ENCODE assay signal across 8 cellular contexts in the genomic region with DNA sequence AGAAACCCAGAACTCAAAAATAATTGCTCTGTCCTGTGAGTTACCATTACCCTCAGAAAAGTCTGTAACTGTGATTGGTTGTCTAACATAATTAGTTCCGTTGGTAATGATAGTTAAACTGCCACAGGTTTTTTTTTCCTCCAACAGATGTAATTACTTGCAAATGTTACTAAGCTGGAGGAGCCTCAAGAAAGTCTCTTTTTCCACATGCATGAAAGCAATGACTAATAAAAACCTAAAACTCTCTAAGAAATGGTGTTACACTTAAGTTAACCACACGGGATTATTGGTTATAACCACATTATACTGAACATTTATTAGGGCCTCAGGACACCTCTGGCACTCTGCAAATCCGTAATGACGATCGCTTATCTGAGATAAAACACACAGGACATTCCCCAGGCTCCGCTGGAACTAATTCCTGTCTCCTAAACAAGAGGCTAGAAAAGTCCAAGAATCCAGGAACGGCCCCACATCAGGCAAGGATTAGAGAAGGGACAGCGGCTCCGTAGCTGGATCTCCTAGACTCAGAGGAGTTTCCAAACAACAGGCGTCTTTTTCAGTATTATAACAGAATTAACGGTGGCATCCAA. TPM values are rescaled to one million over a fixed set of nuclear protein-coding genes. Genes with fewer than 3 reads are reported as not detected.
DNase-seq lines count a peak whose midpoint lies in the region; ATAC-seq lines count a peak whose summit lies in the region.

No MANE protein-coding gene starts in this region.

- H3K27me3 ChIP-seq in BLaER1, result no peaks in the 10 kb centered on the region
- H3K27me3 ChIP-seq in H7 (ENCODE audit: control insufficient read depth, insufficient read depth, low read length), result no peaks in the 10 kb centered on the region
- no peaks in the 10 kb centered on the region for H3K27me3 ChIP-seq in muscle layer of colon (ENCODE audit: control insufficient read depth in 1 of 2, insufficient read depth in 2 of 2, low read length in 2 of 2)

- no peaks in the 10 kb centered on the region for H4K20me1 ChIP-seq in BLaER1

- POLR2A ChIA-PET in T-cell (lab: Charles Lee), result no interaction called here

- peaks cover 20 to 28% (median 27%) of the 10 kb centered on the region in 3 donors for H3K4me1 Mint-ChIP-seq in T-cell

- H3K4me3 ChIP-seq in BLaER1 (peak overlapping the region; percentile 88), H7 (ENCODE audit: insufficient read depth, low read depth, low read length) (peak overlapping the region; percentile 91), muscle layer of colon (ENCODE audit: low read depth in 1 of 2, low read length in 2 of 2) (peak overlapping the region; percentile 86 to 90)

- peak overlapping the region; percentile 68 for H3K27ac ChIP-seq in BLaER1
- H3K27ac ChIP-seq in epithelial cell of prostate, result peak overlapping the region; percentile 72
- peak overlapping the region; percentile 82 for H3K27ac ChIP-seq in muscle layer of colon (ENCODE audit: low read depth, low read length)

- H3K27ac Mint-ChIP-seq in T-cell, result peak overlapping the region in 1 of 2 donors; percentile 84

- peaks cover 38% of the 10 kb centered on the region for H3K36me3 Mint-ChIP-seq in T-cell

- H3K9ac ChIP-seq in BLaER1, result peak overlapping the region; percentile 81
- H3K9ac ChIP-seq in muscle layer of colon (ENCODE audit: low read length), result peak overlapping the region; percentile 87

- H3K4me1 ChIP-seq in BLaER1 (peaks cover 16% of the 10 kb centered on the region), muscle layer of colon (ENCODE audit: insufficient read depth, low read length) (peaks cover 6% of the 10 kb centered on the region)

- peaks cover 0 to 2% of the 10 kb centered on the region in 2 donors for H3K27me3 Mint-ChIP-seq in T-cell

- peak overlapping the region; percentile 95 for H3K4me2 ChIP-seq in BLaER1

- H3K36me3 ChIP-seq in BLaER1 (peaks cover 29% of the 10 kb centered on the region), H7 (replicated peaks; ENCODE audit: control insufficient read depth, insufficient read depth, low read length) (peaks cover 2% of the 10 kb centered on the region), muscle layer of colon (ENCODE audit: insufficient read depth, low read length) (peaks cover 28% of the 10 kb centered on the region)

- peak; percentile 20 for DNase-seq in H7
- no peak for DNase-seq in T-cell
- DNase-seq in epithelial cell of prostate (ENCODE audit: low read depth, low spot score), result no peak
- no peak for DNase-seq in COLO668 (lab: John Stamatoyannopoulos, UW; ENCODE audit: unreplicated experiment)
- no peak for DNase-seq in stimulated activated CD4-positive, alpha-beta T cell treated with anti-CD3 and anti-CD28 coated beads, Interleukin-2, amount 100 ng/mL, for 24 hours

- peak overlapping the region; percentile 84 to 94 (median 90) for H3K4me3 Mint-ChIP-seq in T-cell

- CTCF ChIA-PET in T-cell (lab: Charles Lee), result no interaction called here

- ATAC-seq in T-cell (replicated peaks in 1 of 4), result no peak
- ATAC-seq in HG03196 (IDR thresholded peaks at IDR 0.05; ENCODE audit: unreplicated experiment), result no peak

- H3K9me3 Mint-ChIP-seq in T-cell, result peaks cover 0 to 23% (median 17%) of the 10 kb centered on the region in 3 donors

- H3K9me3 ChIP-seq in BLaER1 (no peaks in the 10 kb centered on the region), muscle layer of colon (ENCODE audit: low read length) (no peaks in the 10 kb centered on the region)

RNA-seq across cellular contexts. Expression of gene ZNF235, which starts 0.8 kb away (rescaled TPM):
- 1.6 and 2.1 TPM in 2 replicates for total RNA-seq in H7 (2014; rRNA removed; shearing (Covaris generic))
- total RNA-seq in T-cell, result 10 to 100 TPM in 3 of 5 donors, 1 to 10 TPM in 2; 5.9 to 14.2 (median 11.4) TPM

RNA-seq across cellular contexts. Expression of gene ZNF233, which starts 44.4 kb away (rescaled TPM):
- 0.48 and 1.1 TPM in 2 replicates for total RNA-seq in H7 (2014; rRNA removed; shearing (Covaris generic))
- total RNA-seq in T-cell, result 1 to 10 TPM in 1 of 5 donors, under 1 TPM in 4; 0.16 to 1.2 (median 0.25) TPM

RNA-seq across cellular contexts. Expression of gene ZNF112, which starts 52.4 kb away (rescaled TPM):
- total RNA-seq in H7 (2014; rRNA removed; shearing (Covaris generic)), result 2.1 and 3.4 TPM in 2 replicates
- under 1 TPM in 3 of 5 donors, not detected in 2; 0.12 to 0.51 (median 0.33) TPM for total RNA-seq in T-cell
